In the genomic region with DNA sequence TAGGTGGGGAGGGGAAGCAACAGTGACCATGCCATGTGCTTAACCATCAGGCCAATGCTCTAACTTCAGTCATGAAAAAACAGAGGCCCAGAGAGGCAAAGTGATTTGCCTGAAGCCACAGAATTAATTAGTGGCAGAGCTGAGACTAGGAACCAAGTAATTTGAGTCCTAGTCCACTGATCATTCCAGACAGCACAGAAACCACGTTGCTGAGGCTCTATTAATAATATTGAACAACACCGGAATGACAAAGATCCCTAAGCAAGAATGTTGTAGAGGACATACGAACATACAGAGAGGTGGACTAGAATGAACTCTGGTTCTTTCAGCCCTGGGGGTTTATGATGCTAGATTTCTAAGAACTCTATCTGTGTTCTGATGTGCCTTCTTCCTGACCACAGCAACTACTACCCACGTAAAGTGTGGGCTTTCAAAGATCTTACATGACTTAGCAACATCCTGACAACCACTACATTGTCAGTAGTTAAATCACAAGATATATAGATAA, we compare ENCODE assay signal across 12 cellular contexts.
DNase-seq lines count a peak whose midpoint lies in the region; ATAC-seq, FAIRE-seq and TF ChIP-seq lines count a peak whose summit lies in the region.
"Had no signal": no experiment of that assay in that cellular context is flagged by ENCODE, and none has a peak within 500 bp of the region (broad histone marks: within the 10 kb centered on the region; RNA-seq: fewer than 3 reads in every experiment).

No MANE protein-coding gene starts in this region.

- peak overlapping the region; percentile 57 for H3K4me3 Mint-ChIP-seq in activated T-helper 17 cell treated with anti-CD3 and anti-CD28 coated beads, Interleukin-2, amount 50 U/mL, for 72 hours
- H3K4me3 Mint-ChIP-seq: natural killer cell treated with Interleukin-12 subunit alpha and Interleukin-12 subunit beta and Interleukin-15 and Interleukin-18, amount 100 ng/mL, for 72 hours had no signal

- ATAC-seq in GM19043 (IDR thresholded peaks at IDR 0.05; ENCODE audit: low read depth, unreplicated experiment): peak; percentile 50
- peak; percentile 60 for ATAC-seq in HG03432 (IDR thresholded peaks at IDR 0.05; ENCODE audit: unreplicated experiment)
- ATAC-seq in activated T-helper 17 cell treated with anti-CD3 and anti-CD28 coated beads, Interleukin-2, amount 50 U/mL, for 72 hours (replicated peaks): peak; percentile 91
- ATAC-seq in HG03175 (IDR thresholded peaks at IDR 0.05; ENCODE audit: unreplicated experiment): no peak
- ATAC-seq in GM19467 (IDR thresholded peaks at IDR 0.05; ENCODE audit: unreplicated experiment): no peak
- ATAC-seq: esophagus mucosa had no signal

- no peak for TF ChIP-seq CTCF in D721Med (IDR thresholded peaks at IDR 0.05; ENCODE audit: insufficient read depth, missing control alignments)

- peaks cover 19% of the 10 kb centered on the region for H3K4me1 Mint-ChIP-seq in activated T-helper 17 cell treated with anti-CD3 and anti-CD28 coated beads, Interleukin-2, amount 50 U/mL, for 72 hours

- DNase-seq in CD1c-positive myeloid dendritic cell (ENCODE audit: extremely low spot score) (peak; percentile 69), SKM-1 (lab: John Stamatoyannopoulos, UW; ENCODE audit: unreplicated experiment) (no peak), D721Med (ENCODE audit: insufficient read length, low spot score) (no peak)
- DNase-seq: Kasumi-1, NCI-H345 had no signal

- H3K36me3 Mint-ChIP-seq in activated T-helper 17 cell treated with anti-CD3 and anti-CD28 coated beads, Interleukin-2, amount 50 U/mL, for 72 hours (ENCODE audit: low read depth): no peaks in the 10 kb centered on the region
- H3K36me3 Mint-ChIP-seq: natural killer cell treated with Interleukin-12 subunit alpha and Interleukin-12 subunit beta and Interleukin-15 and Interleukin-18, amount 100 ng/mL, for 72 hours had no signal

- no peak for FAIRE-seq in D721Med (lab: Jason Lieb, UNC)

- H3K27ac Mint-ChIP-seq in activated T-helper 17 cell treated with anti-CD3 and anti-CD28 coated beads, Interleukin-2, amount 50 U/mL, for 72 hours: peak overlapping the region; percentile 74

- no peaks in the 10 kb centered on the region for H3K27me3 Mint-ChIP-seq in activated T-helper 17 cell treated with anti-CD3 and anti-CD28 coated beads, Interleukin-2, amount 50 U/mL, for 72 hours
- H3K27me3 Mint-ChIP-seq: natural killer cell treated with Interleukin-12 subunit alpha and Interleukin-12 subunit beta and Interleukin-15 and Interleukin-18, amount 100 ng/mL, for 72 hours had no signal

- H3K9me3 Mint-ChIP-seq in activated T-helper 17 cell treated with anti-CD3 and anti-CD28 coated beads, Interleukin-2, amount 50 U/mL, for 72 hours: no peaks in the 10 kb centered on the region
- H3K9me3 Mint-ChIP-seq: natural killer cell treated with Interleukin-12 subunit alpha and Interleukin-12 subunit beta and Interleukin-15 and Interleukin-18, amount 100 ng/mL, for 72 hours had no signal

Comparison
In these comparisons a context has a peak if more than half of its experiments do, and no peak if none do; other contexts are left out.
1. ATAC-seq: peak in GM19043 (single experiment), HG03432 (single experiment) and activated T-helper 17 cell treated with anti-CD3 and anti-CD28 coated beads, Interleukin-2, amount 50 U/mL, for 72 hours (single experiment); none in HG03175 (single experiment) and GM19467 (single experiment).